ENCODE assay signal across 9 cellular contexts in genomic region chr7:142711722-142712616, GRCh38. TPM values are rescaled to one million over a fixed set of nuclear protein-coding genes. Genes with fewer than 3 reads are reported as not detected.
DNase-seq lines count a peak whose midpoint lies in the region; ATAC-seq and TF ChIP-seq lines count a peak whose summit lies in the region.
"Had no signal": no experiment of that assay in that cellular context is flagged by ENCODE, and none has a peak within 500 bp of the region (broad histone marks: within the 10 kb centered on the region; RNA-seq: fewer than 3 reads in every experiment).

No MANE protein-coding gene starts in this region.

- peak; percentile 38 for TF ChIP-seq CTCF in CD8-positive, alpha-beta T cell (IDR thresholded peaks at IDR 0.05)
- TF ChIP-seq CTCF in GM20000 (IDR thresholded peaks at IDR 0.05; ENCODE audit: extremely low read depth, missing control alignments) = no peak
- peak; percentile 76 for TF ChIP-seq CTCF in RWPE2 (IDR thresholded peaks at IDR 0.05; ENCODE audit: poor library complexity, severe bottlenecking)
- TF ChIP-seq CTCF in osteocyte (IDR thresholded peaks at IDR 0.05) = peak; percentile 54

- peak; percentile 76 for ATAC-seq in CD8-positive, alpha-beta T cell
- ATAC-seq in RWPE2 (ENCODE audit: low read depth) (0 out of 3 replicates have a peak, but pooled peaks have one; percentile 38), HG03095 (IDR thresholded peaks at IDR 0.05; ENCODE audit: unreplicated experiment) (no peak), HG02840 (IDR thresholded peaks at IDR 0.05; ENCODE audit: low FRiP score, unreplicated experiment) (no peak)

- H3K9me3 Mint-ChIP-seq in CD8-positive, alpha-beta T cell = no peaks in the 10 kb centered on the region
- H3K9me3 Mint-ChIP-seq in osteocyte (ENCODE audit: unreplicated experiment) = no peaks in the 10 kb centered on the region

- no peaks in the 10 kb centered on the region for H3K27me3 ChIP-seq in CD8-positive, alpha-beta T cell (ENCODE audit: insufficient read depth, low read length)
- no peaks in the 10 kb centered on the region for H3K27me3 ChIP-seq in RWPE2 (ENCODE audit: insufficient read depth, poor library complexity, severe bottlenecking)

- H3K36me3 ChIP-seq in CD8-positive, alpha-beta T cell (ENCODE audit: insufficient read depth, low read length) = no peaks in the 10 kb centered on the region
- H3K36me3 ChIP-seq in RWPE2 (ENCODE audit: low read depth) = no peaks in the 10 kb centered on the region

- intact Hi-C loops in CD8-positive, alpha-beta T cell (cut with DNase I, micrococcal nuclease) = loop anchor here (1.0 to 5.0 kb wide), 5 partner anchors 41 to 100 kb away; no protein-coding TSS in a partner anchor

- H3K4me3 ChIP-seq in CD8-positive, alpha-beta T cell (ENCODE audit: low read depth, low read length) = peak overlapping the region; percentile 64
- no peak overlapping the region for H3K4me3 ChIP-seq in RWPE2 (ENCODE audit: severe bottlenecking)

- H3K27ac Mint-ChIP-seq in CD8-positive, alpha-beta T cell = peak overlapping the region; percentile 95
- H3K27ac Mint-ChIP-seq in osteocyte (ENCODE audit: unreplicated experiment) = no peak overlapping the region

- no peaks in the 10 kb centered on the region for H3K9me3 ChIP-seq in CD8-positive, alpha-beta T cell (ENCODE audit: low read length)
- no peaks in the 10 kb centered on the region for H3K9me3 ChIP-seq in RWPE2 (ENCODE audit: severe bottlenecking)

- CTCF ChIA-PET in CD8-positive, alpha-beta T cell (lab: Charles Lee) = interaction anchor here (0.6 to 5.8 kb wide), 9 partner anchors 10 to 102 kb away, joined by 3 to 33 read pairs (median 4); no protein-coding TSS in a partner anchor

- H3K27me3 Mint-ChIP-seq in CD8-positive, alpha-beta T cell (ENCODE audit: low read depth) = no peaks in the 10 kb centered on the region
- H3K27me3 Mint-ChIP-seq in osteocyte (ENCODE audit: unreplicated experiment) = peaks cover 12% of the 10 kb centered on the region

- H3K36me3 Mint-ChIP-seq in CD8-positive, alpha-beta T cell = no peaks in the 10 kb centered on the region
- no peaks in the 10 kb centered on the region for H3K36me3 Mint-ChIP-seq in osteocyte (ENCODE audit: unreplicated experiment)

- peak overlapping the region; percentile 56 for H3K27ac ChIP-seq in CD8-positive, alpha-beta T cell (ENCODE audit: low read depth, low read length)
- H3K27ac ChIP-seq in RWPE2 (ENCODE audit: poor library complexity, severe bottlenecking) = no peak overlapping the region

- POLR2A ChIA-PET in CD8-positive, alpha-beta T cell (lab: Charles Lee) = interaction anchor here (5.3 kb wide), 1 partner anchor 97 kb away, joined by 50 read pairs; no protein-coding TSS in a partner anchor

- peaks cover 58% of the 10 kb centered on the region for H3K4me1 Mint-ChIP-seq in CD8-positive, alpha-beta T cell (ENCODE audit: low read depth)
- H3K4me1 Mint-ChIP-seq in osteocyte (ENCODE audit: unreplicated experiment) = no peaks in the 10 kb centered on the region

- DNase-seq in CD8-positive, alpha-beta T cell = peak in 4 of 7 experiments; percentile 26 to 53 (median 38)
- peak; percentile 24 for DNase-seq in GM20000 (ENCODE audit: low spot score)
- DNase-seq in RWPE2 (ENCODE audit: low spot score) = no peak
- peak; percentile 64 for DNase-seq in dermis blood vessel endothelial cell
- no peak for DNase-seq in osteocyte (ENCODE audit: extremely low spot score, unreplicated experiment)
- DNase-seq in retina = no peak

- peak overlapping the region; percentile 89 for H3K4me3 Mint-ChIP-seq in CD8-positive, alpha-beta T cell
- no peak overlapping the region for H3K4me3 Mint-ChIP-seq in osteocyte (ENCODE audit: unreplicated experiment)

- H3K4me1 ChIP-seq in CD8-positive, alpha-beta T cell (ENCODE audit: insufficient read depth, low read length) = peaks cover 46% of the 10 kb centered on the region
- no peaks in the 10 kb centered on the region for H3K4me1 ChIP-seq in RWPE2 (ENCODE audit: insufficient read depth, poor library complexity, severe bottlenecking)

RNA-seq across cellular contexts. Expression of gene PRSS1, which starts 37.3 kb away (rescaled TPM):
- total RNA-seq in CD8-positive, alpha-beta T cell = not detected
- total RNA-seq in dermis blood vessel endothelial cell = not detected in 2 replicates
- total RNA-seq in osteocyte = not detected in 2 replicates
- total RNA-seq: T-helper 1 cell treated with Interleukin-12 subunit alpha and Interleukin-12 subunit beta and Interleukin-4 antibody, amounts not matched to agents 30 ng/mL and 1 ng/mL, for 36 hours had no signal

RNA-seq across cellular contexts. Expression of gene PRSS2, which starts 58.8 kb away (rescaled TPM):
- total RNA-seq in CD8-positive, alpha-beta T cell = not detected
- total RNA-seq in dermis blood vessel endothelial cell (not detected in 2 replicates), osteocyte (not detected in 2 replicates)
- total RNA-seq: T-helper 1 cell treated with Interleukin-12 subunit alpha and Interleukin-12 subunit beta and Interleukin-4 antibody, amounts not matched to agents 30 ng/mL and 1 ng/mL, for 36 hours had no signal

Comparison
In these comparisons a context has a peak if more than half of its experiments do, and no peak if none do; other contexts are left out.
1. ATAC-seq: peak in CD8-positive, alpha-beta T cell (single experiment) and RWPE2 (single experiment); none in HG03095 (single experiment) and HG02840 (single experiment).
2. DNase-seq: peak in CD8-positive, alpha-beta T cell (4 of 7), GM20000 (single experiment) and dermis blood vessel endothelial cell (single experiment); none in RWPE2 (single experiment), osteocyte (single experiment) and retina (single experiment).